Comparison of ENCODE assay signal across 25 cellular contexts in the genomic region with DNA sequence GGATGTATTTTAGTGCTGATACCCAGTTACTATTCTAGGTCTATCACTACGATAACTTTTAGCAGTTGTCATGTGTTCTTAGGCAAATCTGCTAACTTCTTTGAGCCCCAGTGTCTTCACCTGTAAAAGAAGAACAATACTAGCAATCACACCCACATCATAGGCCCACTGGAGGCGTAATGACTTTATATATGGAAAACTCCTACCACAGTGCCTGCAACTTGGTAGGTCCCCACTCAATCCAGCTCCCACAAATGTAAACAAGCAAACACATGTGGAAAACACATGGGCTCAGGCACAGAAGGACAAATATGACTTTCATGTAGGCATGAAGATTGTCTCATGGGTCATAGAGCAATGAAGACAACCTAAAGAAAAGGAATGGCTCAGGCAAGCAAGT.
"Had no signal": no experiment of that assay in that cellular context is flagged by ENCODE, and none has a peak within 500 bp of the region (broad histone marks: within the 10 kb centered on the region; RNA-seq: fewer than 3 reads in every experiment).

No MANE protein-coding gene starts in this region.

- H3K79me2 ChIP-seq: hepatocyte, parathyroid adenoma had no signal

- H3K27ac ChIP-seq: foreskin keratinocyte, gastroesophageal sphincter, heart left ventricle, hepatocyte, left lung, neural progenitor cell, parathyroid adenoma, right atrium auricular region, suprapubic skin, transverse colon, vagina had no signal

- H3K27me3 ChIP-seq: gastroesophageal sphincter, hepatocyte, left lung, neural progenitor cell, right atrium auricular region, transverse colon, vagina had no signal

- H3K4me2 ChIP-seq: hepatocyte, neural progenitor cell, smooth muscle cell had no signal

- H3K9ac ChIP-seq: neural progenitor cell, parathyroid adenoma had no signal

- H3K9me3 ChIP-seq: gastroesophageal sphincter, left lung, right atrium auricular region, suprapubic skin, transverse colon, vagina had no signal

- H3K36me3 ChIP-seq: gastroesophageal sphincter, heart left ventricle, left lung, neural progenitor cell, right atrium auricular region, suprapubic skin, transverse colon, vagina had no signal

- DNase-seq: cortex of kidney; effector memory CD8-positive, alpha-beta T cell; foreskin keratinocyte; heart left ventricle; left cardiac atrium; left lung; mesenchymal stem cell; midbrain; naive thymus-derived CD4-positive, alpha-beta T cell; stimulated activated CD4-positive, alpha-beta T cell treated with anti-CD3 and anti-CD28 coated beads, Interleukin-12 subunit alpha, Interleukin-12 subunit beta, amount 100 ng/mL, for 4 hours; stimulated activated CD4-positive, alpha-beta T cell treated with anti-CD3 and anti-CD28 coated beads, Interleukin-1b, Interleukin-23, amount 100 ng/mL, for 48 hours; stimulated activated CD4-positive, alpha-beta T cell treated with anti-CD3 and anti-CD28 coated beads, Interleukin-4, amount 100 ng/mL, for 1 hour; stimulated activated CD8-positive, alpha-beta memory T cell treated with anti-CD3 and anti-CD28 coated beads, Interleukin-4, amount 100 ng/mL, for 48 hours; stimulated activated naive CD4-positive, alpha-beta T cell; stimulated activated naive CD8-positive, alpha-beta T cell treated with anti-CD3 and anti-CD28 coated beads, Interleukin-15, amount 100 ng/mL, for 72 hours; transverse colon had no signal

- ATAC-seq: effector memory CD8-positive, alpha-beta T cell; gastroesophageal sphincter; heart left ventricle; left lung; naive thymus-derived CD4-positive, alpha-beta T cell; sciatic nerve; stimulated activated naive CD8-positive, alpha-beta T cell treated with anti-CD3 and anti-CD28 coated beads, Interleukin-15, amount 100 ng/mL, for 72 hours had no signal

- H2AFZ ChIP-seq: hepatocyte, neural progenitor cell, parathyroid adenoma had no signal

- H3K4me1 ChIP-seq: foreskin keratinocyte, left lung, neural progenitor cell, parathyroid adenoma, right atrium auricular region, transverse colon had no signal

- H3K4me3 ChIP-seq: gastroesophageal sphincter, heart left ventricle, hepatocyte, left lung, neural progenitor cell, right atrium auricular region, smooth muscle cell, suprapubic skin, transverse colon, vagina had no signal
